Comparison of ENCODE assay signal across 34 cellular contexts in the genomic region with DNA sequence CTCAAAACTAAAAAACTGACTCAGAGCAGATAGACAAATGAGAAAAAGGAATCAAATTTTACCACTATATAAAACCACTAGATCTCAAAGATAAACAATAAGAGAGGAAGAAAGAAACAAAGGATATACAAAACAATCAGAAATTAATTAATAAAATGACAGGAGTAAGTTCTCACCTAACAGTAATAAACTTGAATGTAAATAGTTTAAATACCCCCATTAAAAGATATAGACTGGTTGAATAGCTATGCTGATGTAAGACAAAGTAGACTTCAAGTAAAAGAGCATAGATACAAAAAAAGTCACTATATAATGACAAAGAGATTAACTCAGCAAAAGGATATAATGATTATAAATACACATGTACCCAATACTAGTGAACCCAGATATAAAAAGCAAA.
"Had no signal": no experiment of that assay in that cellular context is flagged by ENCODE, and none has a peak within 500 bp of the region (broad histone marks: within the 10 kb centered on the region; RNA-seq: fewer than 3 reads in every experiment).

No MANE protein-coding gene starts in this region.

- DNase-seq: Karpas-422, Kasumi-1, MG63, MM.1S, MV-4-11, NCI-H1048, NCI-H1092, NCI-H1092 treated with DMSO at 0.1 percent for 48 hours, NCI-H1105, NCI-H1105 treated with DMSO at 0.1 percent for 48 hours, NCI-H1417, NCI-H1417 treated with DMSO at 0.1 percent for 48 hours, NCI-H1436, NCI-H1436 treated with DMSO at 0.1 percent for 48 hours, NCI-H146, NCI-H1694, NCI-H1694 treated with DMSO at 0.1 percent for 48 hours, NCI-H187, NCI-H187 treated with DMSO at 0.1 percent for 48 hours, NCI-H1930, NCI-H2029, NCI-H2029 treated with DMSO at 0.1 percent for 48 hours, NCI-H2081, NCI-H2081 treated with DMSO at 0.1 percent for 48 hours, NCI-H2107, NCI-H2171, NCI-H2171 treated with DMSO at 0.1 percent for 48 hours, NCI-H2227 treated with DMSO at 0.1 percent for 48 hours, NCI-H226, NCI-H345, NCI-H446, NCI-H446 treated with DMSO at 0.1 percent for 48 hours, NCI-H510A, NCI-H510A treated with DMSO at 0.1 percent for 48 hours had no signal

- H3K36me3 ChIP-seq: MG63 had no signal

- H3K27me3 ChIP-seq: MG63 had no signal

- H3K4me3 ChIP-seq: MG63 had no signal
